ENCODE assay signal across 1 cellular context in the genomic region with DNA sequence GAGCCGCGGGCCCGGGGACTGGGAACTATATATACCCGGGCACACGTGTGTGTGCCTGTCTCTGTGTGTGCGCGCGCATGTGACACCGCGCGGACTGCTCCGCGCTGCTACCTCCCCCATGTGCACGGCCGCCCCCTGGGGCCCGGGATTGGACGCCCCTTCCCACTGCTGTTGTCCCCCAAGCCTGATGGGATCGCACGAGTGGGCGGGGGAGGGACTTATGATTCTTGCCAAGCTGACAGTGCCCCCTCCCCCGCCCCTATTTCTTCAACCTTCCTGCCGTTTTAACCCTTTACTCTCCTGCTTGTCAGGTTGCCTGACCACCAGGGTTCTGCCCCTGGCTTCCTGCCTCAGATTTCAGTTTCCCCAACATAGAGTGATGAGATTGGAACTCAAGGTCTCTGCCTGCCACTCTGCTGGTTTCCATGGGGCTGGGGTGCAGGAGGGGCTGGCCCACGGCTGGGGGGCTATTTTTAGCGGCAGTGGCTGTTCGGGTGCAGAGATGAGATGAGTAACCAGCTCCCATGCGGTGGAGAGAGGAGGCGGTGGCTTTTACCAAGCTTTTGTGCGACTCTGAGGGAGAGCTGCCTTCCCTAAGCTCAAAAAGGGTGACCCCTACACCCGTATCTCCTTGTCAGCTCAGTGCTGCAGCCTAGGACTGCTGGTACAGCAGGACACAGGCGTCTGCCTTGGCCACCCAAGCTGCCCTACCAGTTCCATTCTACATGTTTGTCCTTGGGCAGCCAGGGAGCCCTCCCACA.
TF ChIP-seq lines count a peak whose summit lies in the region.

A gene (minus strand): TSS at position 5 of the 761 bp plus-strand sequence. CDS start 88 bp downstream, outside the sequence.

TF ChIP-seq in K562, 482 proteins besides CTCF, POLR2A, EP300 and RAD21 (continued from another document):
- TF ChIP-seq, protein P1, sequence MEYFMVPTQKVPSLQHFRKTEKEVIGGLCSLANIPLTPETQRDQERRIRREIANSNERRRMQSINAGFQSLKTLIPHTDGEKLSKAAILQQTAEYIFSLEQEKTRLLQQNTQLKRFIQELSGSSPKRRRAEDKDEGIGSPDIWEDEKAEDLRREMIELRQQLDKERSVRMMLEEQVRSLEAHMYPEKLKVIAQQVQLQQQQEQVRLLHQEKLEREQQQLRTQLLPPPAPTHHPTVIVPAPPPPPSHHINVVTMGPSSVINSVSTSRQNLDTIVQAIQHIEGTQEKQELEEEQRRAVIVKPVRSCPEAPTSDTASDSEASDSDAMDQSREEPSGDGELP (CRISPR knock-in tag; IDR thresholded peaks at IDR 0.05; ENCODE audit: borderline replicate concordance) = peak; percentile 11; the same call in 1 of the 2 replicates
- no peak for TF ChIP-seq ZSCAN29 (IDR thresholded peaks at IDR 0.05)
- TF ChIP-seq, protein P2, sequence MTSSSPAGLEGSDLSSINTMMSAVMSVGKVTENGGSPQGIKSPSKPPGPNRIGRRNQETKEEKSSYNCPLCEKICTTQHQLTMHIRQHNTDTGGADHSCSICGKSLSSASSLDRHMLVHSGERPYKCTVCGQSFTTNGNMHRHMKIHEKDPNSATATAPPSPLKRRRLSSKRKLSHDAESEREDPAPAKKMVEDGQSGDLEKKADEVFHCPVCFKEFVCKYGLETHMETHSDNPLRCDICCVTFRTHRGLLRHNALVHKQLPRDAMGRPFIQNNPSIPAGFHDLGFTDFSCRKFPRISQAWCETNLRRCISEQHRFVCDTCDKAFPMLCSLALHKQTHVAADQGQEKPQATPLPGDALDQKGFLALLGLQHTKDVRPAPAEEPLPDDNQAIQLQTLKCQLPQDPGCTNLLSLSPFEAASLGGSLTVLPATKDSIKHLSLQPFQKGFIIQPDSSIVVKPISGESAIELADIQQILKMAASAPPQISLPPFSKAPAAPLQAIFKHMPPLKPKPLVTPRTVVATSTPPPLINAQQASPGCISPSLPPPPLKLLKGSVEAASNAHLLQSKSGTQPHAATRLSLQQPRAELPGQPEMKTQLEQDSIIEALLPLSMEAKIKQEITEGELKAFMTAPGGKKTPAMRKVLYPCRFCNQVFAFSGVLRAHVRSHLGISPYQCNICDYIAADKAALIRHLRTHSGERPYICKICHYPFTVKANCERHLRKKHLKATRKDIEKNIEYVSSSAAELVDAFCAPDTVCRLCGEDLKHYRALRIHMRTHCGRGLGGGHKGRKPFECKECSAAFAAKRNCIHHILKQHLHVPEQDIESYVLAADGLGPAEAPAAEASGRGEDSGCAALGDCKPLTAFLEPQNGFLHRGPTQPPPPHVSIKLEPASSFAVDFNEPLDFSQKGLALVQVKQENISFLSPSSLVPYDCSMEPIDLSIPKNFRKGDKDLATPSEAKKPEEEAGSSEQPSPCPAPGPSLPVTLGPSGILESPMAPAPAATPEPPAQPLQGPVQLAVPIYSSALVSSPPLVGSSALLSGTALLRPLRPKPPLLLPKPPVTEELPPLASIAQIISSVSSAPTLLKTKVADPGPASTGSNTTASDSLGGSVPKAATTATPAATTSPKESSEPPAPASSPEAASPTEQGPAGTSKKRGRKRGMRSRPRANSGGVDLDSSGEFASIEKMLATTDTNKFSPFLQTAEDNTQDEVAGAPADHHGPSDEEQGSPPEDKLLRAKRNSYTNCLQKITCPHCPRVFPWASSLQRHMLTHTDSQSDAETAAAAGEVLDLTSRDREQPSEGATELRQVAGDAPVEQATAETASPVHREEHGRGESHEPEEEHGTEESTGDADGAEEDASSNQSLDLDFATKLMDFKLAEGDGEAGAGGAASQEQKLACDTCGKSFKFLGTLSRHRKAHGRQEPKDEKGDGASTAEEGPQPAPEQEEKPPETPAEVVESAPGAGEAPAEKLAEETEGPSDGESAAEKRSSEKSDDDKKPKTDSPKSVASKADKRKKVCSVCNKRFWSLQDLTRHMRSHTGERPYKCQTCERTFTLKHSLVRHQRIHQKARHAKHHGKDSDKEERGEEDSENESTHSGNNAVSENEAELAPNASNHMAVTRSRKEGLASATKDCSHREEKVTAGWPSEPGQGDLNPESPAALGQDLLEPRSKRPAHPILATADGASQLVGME (CRISPR knock-in tag; IDR thresholded peaks at IDR 0.05) = no peak
- TF ChIP-seq CREB1 (IDR thresholded peaks at IDR 0.05) = 0 out of 2 replicates have a peak, but pooled peaks have one; percentile 12
- no peak for TF ChIP-seq CREB1 (CRISPR knock-in tag; IDR thresholded peaks at IDR 0.05)
- TF ChIP-seq, protein P3, sequence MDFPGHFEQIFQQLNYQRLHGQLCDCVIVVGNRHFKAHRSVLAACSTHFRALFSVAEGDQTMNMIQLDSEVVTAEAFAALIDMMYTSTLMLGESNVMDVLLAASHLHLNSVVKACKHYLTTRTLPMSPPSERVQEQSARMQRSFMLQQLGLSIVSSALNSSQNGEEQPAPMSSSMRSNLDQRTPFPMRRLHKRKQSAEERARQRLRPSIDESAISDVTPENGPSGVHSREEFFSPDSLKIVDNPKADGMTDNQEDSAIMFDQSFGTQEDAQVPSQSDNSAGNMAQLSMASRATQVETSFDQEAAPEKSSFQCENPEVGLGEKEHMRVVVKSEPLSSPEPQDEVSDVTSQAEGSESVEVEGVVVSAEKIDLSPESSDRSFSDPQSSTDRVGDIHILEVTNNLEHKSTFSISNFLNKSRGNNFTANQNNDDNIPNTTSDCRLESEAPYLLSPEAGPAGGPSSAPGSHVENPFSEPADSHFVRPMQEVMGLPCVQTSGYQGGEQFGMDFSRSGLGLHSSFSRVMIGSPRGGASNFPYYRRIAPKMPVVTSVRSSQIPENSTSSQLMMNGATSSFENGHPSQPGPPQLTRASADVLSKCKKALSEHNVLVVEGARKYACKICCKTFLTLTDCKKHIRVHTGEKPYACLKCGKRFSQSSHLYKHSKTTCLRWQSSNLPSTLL (IDR thresholded peaks at IDR 0.05) = no peak
- peak; percentile 19 for TF ChIP-seq TBP (optimal IDR thresholded peaks at IDR 0.05; ENCODE audit: low read depth, low read length)
- TF ChIP-seq, protein P4, sequence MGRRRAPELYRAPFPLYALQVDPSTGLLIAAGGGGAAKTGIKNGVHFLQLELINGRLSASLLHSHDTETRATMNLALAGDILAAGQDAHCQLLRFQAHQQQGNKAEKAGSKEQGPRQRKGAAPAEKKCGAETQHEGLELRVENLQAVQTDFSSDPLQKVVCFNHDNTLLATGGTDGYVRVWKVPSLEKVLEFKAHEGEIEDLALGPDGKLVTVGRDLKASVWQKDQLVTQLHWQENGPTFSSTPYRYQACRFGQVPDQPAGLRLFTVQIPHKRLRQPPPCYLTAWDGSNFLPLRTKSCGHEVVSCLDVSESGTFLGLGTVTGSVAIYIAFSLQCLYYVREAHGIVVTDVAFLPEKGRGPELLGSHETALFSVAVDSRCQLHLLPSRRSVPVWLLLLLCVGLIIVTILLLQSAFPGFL (CRISPR knock-in tag; IDR thresholded peaks at IDR 0.05) = no peak
- peak; percentile 48 for TF ChIP-seq RBFOX2 (IDR thresholded peaks at IDR 0.05; ENCODE audit: low read depth, low read length)
- TF ChIP-seq RBM15 (IDR thresholded peaks at IDR 0.05; ENCODE audit: insufficient read depth, low read length) = no peak
- TF ChIP-seq, protein P5, sequence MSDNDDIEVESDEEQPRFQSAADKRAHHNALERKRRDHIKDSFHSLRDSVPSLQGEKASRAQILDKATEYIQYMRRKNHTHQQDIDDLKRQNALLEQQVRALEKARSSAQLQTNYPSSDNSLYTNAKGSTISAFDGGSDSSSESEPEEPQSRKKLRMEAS (CRISPR knock-in tag; IDR thresholded peaks at IDR 0.05) = peak; percentile 32; the same call in 1 of the 2 replicates
- TF ChIP-seq NR3C1 (CRISPR knock-in tag; IDR thresholded peaks at IDR 0.05) = no peak
- peak; percentile 59 for TF ChIP-seq EGR1 (conservative IDR thresholded peaks at IDR 0.05)
- peak; percentile 78 for TF ChIP-seq MEF2A (IDR thresholded peaks at IDR 0.05; ENCODE audit: control insufficient read depth, low read depth, low read length)
- TF ChIP-seq PRMT5 (CRISPR knock-in tag; IDR thresholded peaks at IDR 0.05) = no peak
